8 cellular contexts compared by ENCODE assay signal in genomic region chr15:34987623-34987981, GRCh38. TPM values are rescaled to one million over a fixed set of nuclear protein-coding genes. Genes with fewer than 3 reads are reported as not detected.
DNase-seq lines count a peak whose midpoint lies in the region; TF ChIP-seq lines count a peak whose summit lies in the region.

No MANE protein-coding gene starts in this region.

- no peak for DNase-seq in NB4 (ENCODE audit: low read depth)
- DNase-seq in neural progenitor cell (ENCODE audit: low spot score), result no peak
- no peak for DNase-seq in HCEC 1CT
- no peak for DNase-seq in GM20000 (ENCODE audit: low spot score)
- DNase-seq in effector CD8-positive, alpha-beta T cell (lab: John Stamatoyannopoulos, UW), result no peak
- DNase-seq in effector CD4-positive, alpha-beta T cell, result no peak

- H3K9ac ChIP-seq in endocrine pancreas (ENCODE audit: control insufficient read depth, insufficient read depth, low read length) (peak overlapping the region; percentile 87), neural progenitor cell (peak overlapping the region; percentile 88)

- H3K4me3 ChIP-seq in GM12875 (ENCODE audit: low read depth, low read length), result peak overlapping the region; percentile 83
- peak overlapping the region; percentile 100 for H3K4me3 ChIP-seq in NB4 (ENCODE audit: low read depth, low read length)
- H3K4me3 ChIP-seq in endocrine pancreas (ENCODE audit: control insufficient read depth, insufficient read depth, low read length), result peak overlapping the region; percentile 96
- H3K4me3 ChIP-seq in neural progenitor cell, result peak overlapping the region; percentile 92

- H3K27me3 ChIP-seq in endocrine pancreas (ENCODE audit: control insufficient read depth, insufficient read depth, low read length), result no peaks in the 10 kb centered on the region
- no peaks in the 10 kb centered on the region for H3K27me3 ChIP-seq in neural progenitor cell

- H2AFZ ChIP-seq in neural progenitor cell (replicated peaks), result peak overlapping the region; percentile 98

- H3K27me3 Mint-ChIP-seq in neural progenitor cell (ENCODE audit: insufficient read depth, low read depth), result no peaks in the 10 kb centered on the region

- TF ChIP-seq CTCF in GM12875 (IDR thresholded peaks at IDR 0.05; ENCODE audit: borderline replicate concordance, insufficient read depth, low read depth, low read length) (no peak), NB4 (IDR thresholded peaks at IDR 0.05; ENCODE audit: low read depth, low read length) (no peak), neural progenitor cell (IDR thresholded peaks at IDR 0.05) (no peak), GM20000 (IDR thresholded peaks at IDR 0.05; ENCODE audit: extremely low read depth, missing control alignments) (no peak)

- peak overlapping the region; percentile 94 for H3K27ac Mint-ChIP-seq in neural progenitor cell

- H3K27ac ChIP-seq in neural progenitor cell, result no peak overlapping the region

- peaks cover 19% of the 10 kb centered on the region for H3K4me1 ChIP-seq in endocrine pancreas (ENCODE audit: control insufficient read depth, insufficient read depth, low read length)
- H3K4me1 ChIP-seq in neural progenitor cell, result peaks cover 10% of the 10 kb centered on the region

- peaks cover 1% of the 10 kb centered on the region for H3K36me3 Mint-ChIP-seq in neural progenitor cell

- peak overlapping the region; percentile 85 for H3K4me2 ChIP-seq in neural progenitor cell

- peaks cover 4% of the 10 kb centered on the region for H3F3A ChIP-seq in neural progenitor cell (ENCODE audit: low read depth)

- H3K36me3 ChIP-seq in endocrine pancreas (ENCODE audit: control insufficient read depth, insufficient read depth, low read length) (no peaks in the 10 kb centered on the region), neural progenitor cell (no peaks in the 10 kb centered on the region)

- H3K79me2 ChIP-seq in neural progenitor cell (ENCODE audit: low read depth), result peaks cover 55% of the 10 kb centered on the region

- peaks cover 19% of the 10 kb centered on the region for H4K20me1 ChIP-seq in neural progenitor cell (ENCODE audit: low read depth)

- peak overlapping the region; percentile 97 for H3K4me3 Mint-ChIP-seq in neural progenitor cell

- peaks cover 16% of the 10 kb centered on the region for H3K4me1 Mint-ChIP-seq in neural progenitor cell

- no peak for TF ChIP-seq POLR2A in NB4 (IDR thresholded peaks at IDR 0.05; ENCODE audit: extremely low read depth, insufficient read length)

- no peaks in the 10 kb centered on the region for H3K9me3 ChIP-seq in endocrine pancreas (ENCODE audit: control insufficient read depth, low read length)
- H3K9me3 ChIP-seq in neural progenitor cell (ENCODE audit: low read depth), result no peaks in the 10 kb centered on the region

- no peaks in the 10 kb centered on the region for H3K9me3 Mint-ChIP-seq in neural progenitor cell

RNA-seq across cellular contexts. Expression of gene ZNF770, which starts 0.5 kb away (rescaled TPM):
- total RNA-seq in neural progenitor cell (ENCODE audit: low replicate concordance), result 34.0 and 56.1 TPM in 2 replicates

RNA-seq across cellular contexts. Expression of gene AQR, which starts 18.1 kb away (rescaled TPM):
- total RNA-seq in neural progenitor cell (ENCODE audit: low replicate concordance), result 38.4 and 54.3 TPM in 2 replicates
